26 cellular contexts compared by ENCODE assay signal in genomic region chr13:109968876-109969577, GRCh38.
A peak's percentile ranks its signal among the peaks of the same experiment; 100 is the strongest.
DNase-seq lines count a peak whose midpoint lies in the region; ATAC-seq, FAIRE-seq and TF ChIP-seq lines count a peak whose summit lies in the region.
"Had no signal": no experiment of that assay in that cellular context is flagged by ENCODE, and none has a peak within 500 bp of the region (broad histone marks: within the 10 kb centered on the region; RNA-seq: fewer than 3 reads in every experiment).

No MANE protein-coding gene starts in this region.

- FAIRE-seq in D721Med (lab: Jason Lieb, UNC), result no peak
- FAIRE-seq: A549, G401.6, islet of Langerhans, K562 had no signal

- no peaks in the 10 kb centered on the region for H3K4me1 Mint-ChIP-seq in endothelial cell (ENCODE audit: unreplicated experiment)
- H3K4me1 Mint-ChIP-seq: activated naive CD4-positive, alpha-beta T cell treated with anti-CD3 and anti-CD28 coated beads, Interleukin-2, amount 10 ng/mL, durations not matched to agents 7 days and 5 days; CD14-positive monocyte had no signal

- no peak overlapping the region for H3K27ac ChIP-seq in right atrium auricular region
- H3K27ac ChIP-seq: A549, ascending aorta, neutrophil had no signal

- no peak overlapping the region for H3K27ac Mint-ChIP-seq in endothelial cell (ENCODE audit: unreplicated experiment)
- H3K27ac Mint-ChIP-seq: activated naive CD4-positive, alpha-beta T cell treated with anti-CD3 and anti-CD28 coated beads, Interleukin-2, amount 10 ng/mL, durations not matched to agents 7 days and 5 days; activated T-cell treated with anti-CD3 and anti-CD28 coated beads, Interleukin-2, amount 50 U/mL, for 72 hours; CD14-positive monocyte; effector memory CD8-positive, alpha-beta T cell had no signal

- H3K36me3 ChIP-seq in right atrium auricular region, result no peaks in the 10 kb centered on the region
- H3K36me3 ChIP-seq: ascending aorta, neutrophil had no signal

- DNase-seq in Right ventricle myocardium inferior (ENCODE audit: missing footprints) (peak; percentile 90), cardiac septum (ENCODE audit: low spot score) (no peak), choroid plexus epithelial cell (ENCODE audit: low read depth) (peak; percentile 37), right atrium auricular region (ENCODE audit: low spot score) (peak; percentile 93), D721Med (ENCODE audit: insufficient read length, low spot score) (no peak), DMS114 treated with DMSO at 0.1 percent for 48 hours (lab: John Stamatoyannopoulos, UW; ENCODE audit: unreplicated experiment) (no peak), endothelial cell (ENCODE audit: low spot score) (no peak)
- no peak for DNase-seq in activated CD8-positive, alpha-beta memory T cell treated with anti-CD3 and anti-CD28 coated beads, Interleukin-2, amount 50 U/mL, for 4 hours
- DNase-seq: activated CD4-positive, alpha-beta T cell treated with anti-CD3 and anti-CD28 coated beads for 1 hour; activated naive CD4-positive, alpha-beta T cell treated with anti-CD3 and anti-CD28 coated beads, Interleukin-2, amount 10 ng/mL, durations not matched to agents 7 days and 5 days; activated T-cell treated with anti-CD3 and anti-CD28 coated beads, Interleukin-2, amount 50 U/mL, for 72 hours; DMS 273 treated with DMSO at 0.1 percent for 48 hours; effector memory CD8-positive, alpha-beta T cell; hippocampal formation; mammary epithelial cell; NCI-H1092; NCI-H2081; NCI-H446; T1000 had no signal

- H3K27me3 ChIP-seq in right atrium auricular region, result no peaks in the 10 kb centered on the region
- H3K27me3 ChIP-seq: ascending aorta, neutrophil had no signal

- no peak for TF ChIP-seq CTCF in choroid plexus epithelial cell (conservative IDR thresholded peaks at IDR 0.05; ENCODE audit: low read depth, low read length)
- TF ChIP-seq CTCF in right atrium auricular region (IDR thresholded peaks at IDR 0.05), result no peak
- TF ChIP-seq CTCF in D721Med (IDR thresholded peaks at IDR 0.05; ENCODE audit: insufficient read depth, missing control alignments), result no peak
- no peak for TF ChIP-seq CTCF in endothelial cell (IDR thresholded peaks at IDR 0.05; ENCODE audit: unreplicated experiment)

- intact Hi-C loops in Right ventricle myocardium inferior (cut with DNase I), result no loop called here
- intact Hi-C loops in cardiac septum (cut with DNase I), result no loop called here

- H3K4me1 ChIP-seq in right atrium auricular region, result peaks cover 0 to 4% of the 10 kb centered on the region in 2 donors
- H3K4me1 ChIP-seq: A549, ascending aorta had no signal

- no peak overlapping the region for H3K4me3 Mint-ChIP-seq in endothelial cell (ENCODE audit: unreplicated experiment)
- H3K4me3 Mint-ChIP-seq: activated naive CD4-positive, alpha-beta T cell treated with anti-CD3 and anti-CD28 coated beads, Interleukin-2, amount 10 ng/mL, durations not matched to agents 7 days and 5 days; activated T-cell treated with anti-CD3 and anti-CD28 coated beads, Interleukin-2, amount 50 U/mL, for 72 hours; CD14-positive monocyte; effector memory CD8-positive, alpha-beta T cell had no signal

- peaks cover 6% of the 10 kb centered on the region for H3K9me3 Mint-ChIP-seq in endothelial cell (ENCODE audit: unreplicated experiment)

- H3K9me3 ChIP-seq in right atrium auricular region, result peaks cover 0 to 7% of the 10 kb centered on the region in 2 donors
- H3K9me3 ChIP-seq: neutrophil had no signal

- no peak overlapping the region for H3K4me3 ChIP-seq in choroid plexus epithelial cell (ENCODE audit: low read depth, low read length)
- no peak overlapping the region for H3K4me3 ChIP-seq in right atrium auricular region
- H3K4me3 ChIP-seq: A549, ascending aorta, K562 had no signal

- H3K36me3 Mint-ChIP-seq in endothelial cell (ENCODE audit: low read depth, unreplicated experiment), result peaks cover 13% of the 10 kb centered on the region
- H3K36me3 Mint-ChIP-seq: activated naive CD4-positive, alpha-beta T cell treated with anti-CD3 and anti-CD28 coated beads, Interleukin-2, amount 10 ng/mL, durations not matched to agents 7 days and 5 days; CD14-positive monocyte had no signal

- H3K27me3 Mint-ChIP-seq in endothelial cell (ENCODE audit: unreplicated experiment), result peaks cover 3% of the 10 kb centered on the region
- H3K27me3 Mint-ChIP-seq: effector memory CD8-positive, alpha-beta T cell had no signal

- ATAC-seq in Right ventricle myocardium inferior, result peak; percentile 96
- ATAC-seq: A549; activated T-cell treated with anti-CD3 and anti-CD28 coated beads, Interleukin-2, amount 50 U/mL, for 72 hours; effector memory CD8-positive, alpha-beta T cell; K562 had no signal

Comparison
In these comparisons a context has a peak if more than half of its experiments do, and no peak if none do; other contexts are left out.
1. DNase-seq: peak in Right ventricle myocardium inferior (single experiment), choroid plexus epithelial cell (single experiment) and right atrium auricular region (single experiment); none in cardiac septum (single experiment), D721Med (single experiment), DMS114 treated with DMSO at 0.1 percent for 48 hours (single experiment), activated CD8-positive, alpha-beta memory T cell treated with anti-CD3 and anti-CD28 coated beads, Interleukin-2, amount 50 U/mL, for 4 hours (single experiment) and endothelial cell (single experiment).